Comparison of ENCODE assay signal across 8 cellular contexts in the genomic region with DNA sequence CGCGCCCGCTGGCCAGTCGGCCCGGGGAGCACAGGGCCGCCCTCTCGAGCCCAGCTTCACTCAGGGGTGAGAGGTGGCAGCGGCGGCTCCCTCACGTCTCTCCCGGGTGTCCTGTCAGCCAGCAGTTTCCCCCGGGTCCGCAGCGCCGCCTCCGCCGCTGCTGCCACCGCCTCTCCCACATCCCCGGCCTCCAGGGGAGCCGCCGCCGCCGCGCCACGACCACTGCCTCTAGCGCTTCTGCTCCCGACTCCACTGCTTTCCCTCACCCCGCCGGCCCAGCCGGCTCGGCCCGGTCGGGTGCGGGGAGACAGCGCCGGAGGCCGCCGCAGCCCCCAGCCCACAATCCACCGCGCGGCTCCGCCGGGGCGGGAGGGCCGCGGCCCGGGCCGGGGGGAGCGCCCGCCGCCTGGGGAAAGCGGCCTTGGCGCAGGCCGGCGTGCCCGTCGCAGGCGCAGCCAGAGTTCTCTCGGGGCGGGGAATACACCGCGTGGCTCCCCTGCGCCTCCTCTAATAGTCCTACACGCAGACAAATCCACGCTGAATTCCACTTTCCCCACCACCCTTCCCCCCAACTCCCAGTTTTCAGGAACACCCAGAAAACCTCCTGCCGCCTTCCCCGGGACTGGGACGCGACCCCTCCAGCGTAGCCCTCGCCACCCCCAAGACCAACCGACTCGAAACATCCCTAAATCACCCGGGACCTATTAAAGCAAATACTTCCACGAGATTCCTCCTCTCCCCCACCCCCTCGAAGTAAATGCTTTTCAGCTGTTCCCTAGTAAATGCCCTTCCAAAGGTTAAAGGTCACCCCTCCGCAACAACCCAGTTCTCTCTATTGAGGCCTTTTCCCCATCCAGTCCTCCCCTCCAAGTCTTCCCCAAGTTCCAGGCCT. TPM values are rescaled to one million over a fixed set of nuclear protein-coding genes. Genes with fewer than 3 reads are reported as not detected.
DNase-seq lines count a peak whose midpoint lies in the region; ATAC-seq, FAIRE-seq and TF ChIP-seq lines count a peak whose summit lies in the region.

A gene with protein sequence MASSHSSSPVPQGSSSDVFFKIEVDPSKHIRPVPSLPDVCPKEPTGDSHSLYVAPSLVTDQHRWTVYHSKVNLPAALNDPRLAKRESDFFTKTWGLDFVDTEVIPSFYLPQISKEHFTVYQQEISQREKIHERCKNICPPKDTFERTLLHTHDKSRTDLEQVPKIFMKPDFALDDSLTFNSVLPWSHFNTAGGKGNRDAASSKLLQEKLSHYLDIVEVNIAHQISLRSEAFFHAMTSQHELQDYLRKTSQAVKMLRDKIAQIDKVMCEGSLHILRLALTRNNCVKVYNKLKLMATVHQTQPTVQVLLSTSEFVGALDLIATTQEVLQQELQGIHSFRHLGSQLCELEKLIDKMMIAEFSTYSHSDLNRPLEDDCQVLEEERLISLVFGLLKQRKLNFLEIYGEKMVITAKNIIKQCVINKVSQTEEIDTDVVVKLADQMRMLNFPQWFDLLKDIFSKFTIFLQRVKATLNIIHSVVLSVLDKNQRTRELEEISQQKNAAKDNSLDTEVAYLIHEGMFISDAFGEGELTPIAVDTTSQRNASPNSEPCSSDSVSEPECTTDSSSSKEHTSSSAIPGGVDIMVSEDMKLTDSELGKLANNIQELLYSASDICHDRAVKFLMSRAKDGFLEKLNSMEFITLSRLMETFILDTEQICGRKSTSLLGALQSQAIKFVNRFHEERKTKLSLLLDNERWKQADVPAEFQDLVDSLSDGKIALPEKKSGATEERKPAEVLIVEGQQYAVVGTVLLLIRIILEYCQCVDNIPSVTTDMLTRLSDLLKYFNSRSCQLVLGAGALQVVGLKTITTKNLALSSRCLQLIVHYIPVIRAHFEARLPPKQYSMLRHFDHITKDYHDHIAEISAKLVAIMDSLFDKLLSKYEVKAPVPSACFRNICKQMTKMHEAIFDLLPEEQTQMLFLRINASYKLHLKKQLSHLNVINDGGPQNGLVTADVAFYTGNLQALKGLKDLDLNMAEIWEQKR (minus strand): TSS at position 346 of the 892 bp plus-strand sequence. CDS start 35,429 bp downstream, outside the sequence.

- peak; percentile 70 for ATAC-seq in GM19452 (IDR thresholded peaks at IDR 0.05; ENCODE audit: unreplicated experiment)
- ATAC-seq in pancreas = peak; percentile 85 to 90 (median 88)

- no peaks in the 10 kb centered on the region for H3K27me3 ChIP-seq in pancreas
- H3K27me3 ChIP-seq in thyroid gland = no peaks in the 10 kb centered on the region

- H3K9ac ChIP-seq in SK-N-MC (ENCODE audit: insufficient read length) = peak within 1 kb of the TSS; percentile 83

- no peaks in the 10 kb centered on the region for H3K9me3 Mint-ChIP-seq in activated naive CD8-positive, alpha-beta T cell (ENCODE audit: low read depth)

- H3K36me3 ChIP-seq in SK-N-MC (ENCODE audit: insufficient read depth, low read length) (no peaks in the 10 kb centered on the region), pancreas (no peaks in the 10 kb centered on the region), thyroid gland (no peaks in the 10 kb centered on the region)

- no peak for FAIRE-seq in pancreas (lab: Jason Lieb, UNC)

- H3K27me3 Mint-ChIP-seq in activated naive CD8-positive, alpha-beta T cell = no peaks in the 10 kb centered on the region

- peak in 1 of 2 donors; percentile 75 for TF ChIP-seq POLR2A in thyroid gland (IDR thresholded peaks at IDR 0.05)

- H3K27ac ChIP-seq in SK-N-MC = peak within 1 kb of the TSS; percentile 79
- H3K27ac ChIP-seq in pancreas = peak within 1 kb of the TSS; percentile 89 to 98 (median 96)
- H3K27ac ChIP-seq in thyroid gland = peak within 1 kb of the TSS; percentile 96 to 97 (median 96)

- peak within 1 kb of the TSS; percentile 99 for H3K4me3 Mint-ChIP-seq in activated naive CD8-positive, alpha-beta T cell

- peak within 1 kb of the TSS; percentile 98 for H3K27ac Mint-ChIP-seq in activated naive CD8-positive, alpha-beta T cell

- TF ChIP-seq CTCF in pancreas (IDR thresholded peaks at IDR 0.05) = no peak
- TF ChIP-seq CTCF in thyroid gland (IDR thresholded peaks at IDR 0.05) = no peak

- H3K4me1 ChIP-seq in pancreas (peaks cover 5 to 26% (median 9%) of the 10 kb centered on the region in 3 donors), thyroid gland (peaks cover 7 to 18% of the 10 kb centered on the region in 2 donors)

- H3K4me3 ChIP-seq in SK-N-MC (peak within 1 kb of the TSS; percentile 90), pancreas (peak within 1 kb of the TSS; percentile 38 to 71 (median 66)), thyroid gland (replicated peaks in 1 of 3) (peak within 1 kb of the TSS in 2 of 3 donors; percentile 53 to 94)

- peaks cover 47% of the 10 kb centered on the region for H3K4me1 Mint-ChIP-seq in activated naive CD8-positive, alpha-beta T cell (ENCODE audit: low read depth)

- peaks cover 6% of the 10 kb centered on the region for H3K36me3 Mint-ChIP-seq in activated naive CD8-positive, alpha-beta T cell

- 1 to 2% methylated on average over 56 to 77 of the region's 77 CpGs for WGBS in pancreas, 2 donors
- 5 to 13% methylated on average over 14 to 29 of the region's 77 CpGs for WGBS in thyroid gland, 2 donors

- DNase-seq in COR-L47 (lab: John Stamatoyannopoulos, UW) (peak; percentile 44), HK-2 (ENCODE audit: unreplicated experiment) (peak; percentile 71), SK-N-MC (ENCODE audit: low read depth, low spot score) (no peak), head of caudate nucleus (peak; percentile 48 to 88 (median 80)), pancreas (peak; percentile 66 to 89 (median 72)), thyroid gland (peak; percentile 59 to 66)

- intact Hi-C loops in head of caudate nucleus (cut with DNase I) = no loop called here
- intact Hi-C loops in pancreas (cut with DNase I) = no loop called here
- intact Hi-C loops in thyroid gland (cut with DNase I) = no loop called here

- H3K9me3 ChIP-seq in SK-N-MC (ENCODE audit: low read depth, low read length) (no peaks in the 10 kb centered on the region), pancreas (no peaks in the 10 kb centered on the region), thyroid gland (no peaks in the 10 kb centered on the region)

RNA-seq across cellular contexts. Expression of the gene that starts here (rescaled TPM):
- total RNA-seq in pancreas (10 to 100 TPM; 11.1 to 18.1 (median 13.0) TPM), thyroid gland (10 to 100 TPM; 34.4 to 40.8 (median 35.9) TPM)
- polyA plus RNA-seq in pancreas = 10 to 100 TPM in 1 of 2 donors, 1 to 10 TPM in 1; 7.9 to 17.8 TPM
